In the genomic region with DNA sequence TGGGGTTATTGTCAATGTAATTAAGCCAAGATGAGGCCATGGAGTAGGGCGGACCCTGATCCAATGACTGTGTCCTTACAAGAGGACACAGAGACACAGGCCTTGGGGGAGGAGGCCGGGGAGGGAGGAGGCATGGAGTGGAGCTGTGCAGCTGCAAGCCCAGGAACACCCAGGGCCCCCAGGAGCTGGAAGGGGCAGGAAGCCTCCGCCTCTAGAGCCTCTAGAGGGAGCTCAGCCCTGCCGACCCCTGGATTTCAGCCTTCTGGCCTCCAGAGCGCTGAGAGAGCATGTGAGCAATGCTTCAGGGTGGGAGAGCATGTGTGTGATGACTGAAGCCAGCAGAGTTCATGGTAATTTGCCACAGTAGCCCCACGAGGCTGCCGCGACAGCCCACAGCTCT, we compare ENCODE assay signal across 24 cellular contexts.
DNase-seq lines count a peak whose midpoint lies in the region; ATAC-seq, FAIRE-seq and TF ChIP-seq lines count a peak whose summit lies in the region.
"Had no signal": no experiment of that assay in that cellular context is flagged by ENCODE, and none has a peak within 500 bp of the region (broad histone marks: within the 10 kb centered on the region; RNA-seq: fewer than 3 reads in every experiment).

No MANE protein-coding gene starts in this region.

- H3K9ac ChIP-seq in HepG2 (ENCODE audit: insufficient read depth, low read depth, low read length) (no peak overlapping the region), H1 (replicated peaks in 1 of 4; ENCODE audit: extremely low read depth in 1 of 4, low read depth in 3 of 4, low read length in 3 of 4) (no peak overlapping the region)

- CTCF ChIA-PET in HepG2 (lab: Yijun Ruan, JAX; ENCODE audit: low intra/inter-chr PET ratio, low total read pairs) (no interaction called here), H1 (lab: Charles Lee; ENCODE audit: partially characterized antibody) (interaction anchor here (0.6 to 1.9 kb wide), 22 partner anchors 8 to 615 kb away, joined by 3 to 8 read pairs (median 3); no protein-coding TSS in a partner anchor)

- TF ChIP-seq EP300 in HepG2 (IDR thresholded peaks at IDR 0.05; ENCODE audit: low read depth in 2 of 2, low read length in 2 of 2) (no peak), HepG2 (CRISPR knock-in tag; IDR thresholded peaks at IDR 0.05; ENCODE audit: borderline replicate concordance) (no peak), H1 (IDR thresholded peaks at IDR 0.05; ENCODE audit: borderline replicate concordance in 1 of 2, low read depth in 2 of 2, low read length in 2 of 2) (no peak)

- H4K20me1 ChIP-seq in HepG2 (ENCODE audit: insufficient read depth, low read length) (no peaks in the 10 kb centered on the region), H1 (replicated peaks in 1 of 2; ENCODE audit: control insufficient read depth in 1 of 2, insufficient read depth in 2 of 2, low read length in 2 of 2) (no peaks in the 10 kb centered on the region)

- H3K36me3 ChIP-seq in HepG2 (replicated peaks in 1 of 2; ENCODE audit: control insufficient read depth in 1 of 2, insufficient read depth in 2 of 2, low read length in 2 of 2) (no peaks in the 10 kb centered on the region), right lobe of liver (no peaks in the 10 kb centered on the region), H1 (ENCODE audit: control insufficient read depth in 2 of 4, insufficient read depth in 4 of 4, low read length in 3 of 4) (no peaks in the 10 kb centered on the region)
- H3K36me3 ChIP-seq: SJCRH30, vagina had no signal

- peak overlapping the region; percentile 35; the same call in 1 of the 2 replicates for H2BK5ac ChIP-seq in H1 (ENCODE audit: low read depth, low read length)

- H2BK120ac ChIP-seq in H1 (replicated peaks; ENCODE audit: low read depth, low read length), result no peak overlapping the region

- no peaks in the 10 kb centered on the region for H3K9me3 ChIP-seq in HepG2 (ENCODE audit: low read length)
- no peaks in the 10 kb centered on the region for H3K9me3 ChIP-seq in right lobe of liver
- no peaks in the 10 kb centered on the region for H3K9me3 ChIP-seq in H1 (ENCODE audit: insufficient read depth in 2 of 2, low read depth in 1 of 2, low read length in 1 of 2)
- H3K9me3 ChIP-seq: A549, SJCRH30, vagina had no signal

- 79% methylated on average over 3 of the region's 8 CpGs for WGBS in HepG2 (ENCODE audit: low lambda C conversion rate)
- WGBS in right lobe of liver (ENCODE audit: insufficient coverage, low coverage, low lambda C conversion rate, missing lambda C conversion rate), result 100% methylated on average over 1 of the region's 8 CpGs
- 70% methylated on average over 8 of the region's 8 CpGs; no CpG with 5 or more reads in 1 of the 2 experiments for WGBS in H1 (ENCODE audit: extremely low coverage in 1 of 2, insufficient coverage in 1 of 2, insufficient read length in 1 of 2, insufficient replicate concordance in 2 of 2, low coverage in 1 of 2, low lambda C conversion rate in 2 of 2, missing lambda C conversion rate in 1 of 2), 2 experiments

- H3K79me1 ChIP-seq in H1 (ENCODE audit: low read depth, low read length), result no peaks in the 10 kb centered on the region

- DNase-seq in HepG2 (ENCODE audit: low spot score) (peak; percentile 8), right lobe of liver (no peak), H1 (ENCODE audit: low read depth in 1 of 2, low spot score in 2 of 2) (no peak), iPS-NIHi7 (ENCODE audit: extremely low spot score) (peak; percentile 47), endothelial cell (ENCODE audit: low spot score) (no peak), C1 segment of cervical spinal cord (lab: John Stamatoyannopoulos, UW) (no peak), NCI-H146 treated with DMSO at 0.1 percent for 48 hours (lab: John Stamatoyannopoulos, UW; ENCODE audit: unreplicated experiment) (no peak)
- DNase-seq: activated CD4-positive, alpha-beta memory T cell treated with anti-CD3 and anti-CD28 coated beads for 36 hours; activated naive CD4-positive, alpha-beta T cell treated with Interleukin-2 at 50 U/mL for 16 hours; amygdala; effector CD8-positive, alpha-beta T cell; Karpas-422; midbrain; NCI-H2107; NCI-H526; stimulated activated CD4-positive, alpha-beta T cell treated with anti-CD3 and anti-CD28 coated beads, Interleukin-12 subunit alpha, Interleukin-12 subunit beta, amount 100 ng/mL, for 4 hours; substantia nigra had no signal

- H3K4me1 Mint-ChIP-seq in endothelial cell (ENCODE audit: unreplicated experiment), result peaks cover 4% of the 10 kb centered on the region
- H3K4me1 Mint-ChIP-seq: nephron had no signal

- no peak overlapping the region for H3K14ac ChIP-seq in H1 (ENCODE audit: insufficient read length)

- peaks cover 8% of the 10 kb centered on the region for H3K4me1 ChIP-seq in HepG2 (ENCODE audit: insufficient read depth, low read length)
- no peaks in the 10 kb centered on the region for H3K4me1 ChIP-seq in right lobe of liver
- H3K4me1 ChIP-seq in H1 (replicated peaks in 1 of 4; ENCODE audit: control insufficient read depth in 3 of 4, insufficient read depth in 4 of 4, low read length in 3 of 4), result peaks cover 0 to 5% (median 1%) of the 10 kb centered on the region in 4 experiments; a peak in 4 of 7 replicates
- H3K4me1 ChIP-seq: A549, vagina had no signal

- H2BK20ac ChIP-seq in H1 (ENCODE audit: low read length), result peak overlapping the region; percentile 32; the same call in 1 of the 2 replicates

- H2BK12ac ChIP-seq in H1 (ENCODE audit: low read depth, low read length), result 0 out of 2 replicates have a peak overlapping the region, but pooled peaks have one; percentile 68

- no peak overlapping the region for H3K4ac ChIP-seq in H1 (replicated peaks; ENCODE audit: insufficient read length, low read depth, low read length)

- H3K79me2 ChIP-seq in HepG2 (ENCODE audit: insufficient read depth, low read length) (no peaks in the 10 kb centered on the region), H1 (ENCODE audit: control insufficient read depth in 1 of 2, insufficient read depth in 2 of 2, low read length in 2 of 2) (no peaks in the 10 kb centered on the region)

- H3K4me2 ChIP-seq in HepG2 (ENCODE audit: low read depth, low read length) (no peak overlapping the region), H1 (ENCODE audit: insufficient read depth in 1 of 2, low read depth in 2 of 2, low read length in 2 of 2) (no peak overlapping the region)
- H3K4me2 ChIP-seq: A549 had no signal

- peak overlapping the region; percentile 46 for H4K91ac ChIP-seq in H1 (replicated peaks; ENCODE audit: insufficient read length, low read length)

- H3K18ac ChIP-seq in H1 (ENCODE audit: extremely low read depth, low read length), result no peak overlapping the region

- no peak overlapping the region for H3K27ac Mint-ChIP-seq in endothelial cell (ENCODE audit: unreplicated experiment)
- H3K27ac Mint-ChIP-seq: activated CD4-positive, alpha-beta memory T cell treated with anti-CD3 and anti-CD28 coated beads for 36 hours; nephron had no signal

- TF ChIP-seq CTCF in HepG2 (CRISPR knock-in tag; IDR thresholded peaks at IDR 0.05), result no peak
- no peak for TF ChIP-seq CTCF in right lobe of liver (IDR thresholded peaks at IDR 0.05)
- peak in 2 of 3 experiments; percentile 42 to 47; a peak in 2 of 4 replicates for TF ChIP-seq CTCF in H1 (IDR thresholded peaks at IDR 0.05; ENCODE audit: control extremely low read depth in 1 of 3, insufficient read depth in 1 of 3, low read depth in 1 of 3, low read length in 3 of 3)
- TF ChIP-seq CTCF in endothelial cell (IDR thresholded peaks at IDR 0.05; ENCODE audit: unreplicated experiment), result no peak

- no peak overlapping the region for H3K23ac ChIP-seq in H1 (ENCODE audit: insufficient read length)

- peaks cover 9% of the 10 kb centered on the region for H3K27me3 Mint-ChIP-seq in endothelial cell (ENCODE audit: unreplicated experiment)
- H3K27me3 Mint-ChIP-seq: activated CD4-positive, alpha-beta memory T cell treated with anti-CD3 and anti-CD28 coated beads for 36 hours had no signal

- no peaks in the 10 kb centered on the region for H3K27me3 ChIP-seq in HepG2 (ENCODE audit: control insufficient read depth in 1 of 2, insufficient read depth in 2 of 2, low read length in 2 of 2)
- no peaks in the 10 kb centered on the region for H3K27me3 ChIP-seq in right lobe of liver
- H3K27me3 ChIP-seq in H1 (replicated peaks in 1 of 4; ENCODE audit: control insufficient read depth in 3 of 4, extremely low read depth in 1 of 4, insufficient read depth in 3 of 4, low read length in 3 of 4), result no peaks in the 10 kb centered on the region
- H3K27me3 ChIP-seq: SJCRH30, vagina had no signal

- H3K4me3 ChIP-seq in HepG2 (replicated peaks in 1 of 3; ENCODE audit: insufficient read depth in 1 of 3, low read depth in 2 of 3, low read length in 3 of 3) (no peak overlapping the region), right lobe of liver (no peak overlapping the region), H1 (ENCODE audit: extremely low read depth in 1 of 4, insufficient read depth in 2 of 4, low read depth in 3 of 4, low read length in 4 of 4) (no peak overlapping the region)
- H3K4me3 ChIP-seq: A549, GM12878, SJCRH30, vagina had no signal

- FAIRE-seq in HepG2 (lab: Jason Lieb, UNC) (no peak), H1 (lab: Jason Lieb, UNC) (no peak)
- FAIRE-seq: A549, GM12878 had no signal

- BruUV-seq in HepG2 (replicated peaks; lab: Mats Ljungman, UMichigan), result no TSS peak

- intact Hi-C loops in HepG2 (cut with micrococcal nuclease; ENCODE audit: unreplicated experiment) (no loop called here), right lobe of liver (cut with DNase I) (no loop called here)

- POLR2A ChIA-PET in HepG2 (lab: Yijun Ruan, JAX) (no interaction called here), H1 (lab: Charles Lee; ENCODE audit: partially characterized antibody) (interaction anchor here (1.0 kb wide), 1 partner anchor 14 kb away, joined by 3 read pairs; no protein-coding TSS in a partner anchor)

- H3K4me3 Mint-ChIP-seq in endothelial cell (ENCODE audit: unreplicated experiment), result no peak overlapping the region
- H3K4me3 Mint-ChIP-seq: activated CD4-positive, alpha-beta memory T cell treated with anti-CD3 and anti-CD28 coated beads for 36 hours; nephron had no signal

- no peak for TF ChIP-seq RAD21 in HepG2 (CRISPR knock-in tag; IDR thresholded peaks at IDR 0.05)
- TF ChIP-seq RAD21 in H1 (IDR thresholded peaks at IDR 0.05 in 1 of 2, conservative IDR thresholded peaks at IDR 0.05 in 1 of 2; ENCODE audit: low read depth in 2 of 2, low read length in 2 of 2), result peak; percentile 15 to 43; a peak in 2 of 4 replicates

- H2AFZ ChIP-seq in HepG2 (ENCODE audit: low read length), result no peak overlapping the region
- 0 out of 2 replicates have a peak overlapping the region, but pooled peaks have one; percentile 32 for H2AFZ ChIP-seq in H1 (ENCODE audit: low read length)

- no peak overlapping the region for H2BK15ac ChIP-seq in H1 (ENCODE audit: low read length)

- H3K9me3 Mint-ChIP-seq in endothelial cell (ENCODE audit: unreplicated experiment), result no peaks in the 10 kb centered on the region
- H3K9me3 Mint-ChIP-seq: activated CD4-positive, alpha-beta memory T cell treated with anti-CD3 and anti-CD28 coated beads for 36 hours; nephron had no signal

- no peak for TF ChIP-seq POLR2A in HepG2 (IDR thresholded peaks at IDR 0.05; ENCODE audit: insufficient read depth in 1 of 2, low read depth in 2 of 2, low read length in 2 of 2)
- TF ChIP-seq POLR2A in right lobe of liver (IDR thresholded peaks at IDR 0.05), result no peak
- no peak for TF ChIP-seq POLR2A in H1 (IDR thresholded peaks at IDR 0.05; ENCODE audit: control extremely low read depth in 1 of 2, low read depth in 2 of 2, low read length in 2 of 2)

- H4K5ac ChIP-seq in H1 (ENCODE audit: insufficient read length, low read depth, low read length), result no peak overlapping the region

- no peaks in the 10 kb centered on the region for H3K23me2 ChIP-seq in H1 (ENCODE audit: low read depth, low read length)

- no peak overlapping the region for H3K56ac ChIP-seq in H1 (replicated peaks; ENCODE audit: insufficient read length, low read depth, low read length)

- H3K27ac ChIP-seq in HepG2 (ENCODE audit: extremely low read length, insufficient read depth, low read length), result no peak overlapping the region
- no peak overlapping the region for H3K27ac ChIP-seq in right lobe of liver
- no peak overlapping the region for H3K27ac ChIP-seq in H1 (ENCODE audit: low read depth, low read length)
- H3K27ac ChIP-seq: C4-2B, SJCRH30, vagina had no signal

- ATAC-seq in HepG2 (peak; percentile 35), right lobe of liver (no peak), GM19324 (IDR thresholded peaks at IDR 0.05; ENCODE audit: low FRiP score, unreplicated experiment) (no peak)
- ATAC-seq: GM12878 had no signal

- no peaks in the 10 kb centered on the region for H3K36me3 Mint-ChIP-seq in endothelial cell (ENCODE audit: low read depth, unreplicated experiment)
- H3K36me3 Mint-ChIP-seq: activated CD4-positive, alpha-beta memory T cell treated with anti-CD3 and anti-CD28 coated beads for 36 hours had no signal

- 0 out of 2 replicates have a peak overlapping the region, but pooled peaks have one; percentile 28 for H2AK5ac ChIP-seq in H1 (ENCODE audit: low read depth, low read length)

- H4K8ac ChIP-seq in H1 (ENCODE audit: extremely low read depth, insufficient read depth, low read length), result no peak overlapping the region; the same call in 1 of the 2 replicates

- in situ Hi-C loops in HepG2 (cut with HindIII; ENCODE audit: extremely low pct_ligation_motif_present, low pct_unique_long_range_greater_than_20kb), result no loop called here

Comparison
In these comparisons a context has a peak if more than half of its experiments do, and no peak if none do; other contexts are left out.
1. DNase-seq: peak in HepG2 (single experiment) and iPS-NIHi7 (single experiment); none in right lobe of liver (0 of 3), H1 (0 of 2), endothelial cell (single experiment), C1 segment of cervical spinal cord (0 of 14) and NCI-H146 treated with DMSO at 0.1 percent for 48 hours (single experiment).
2. CTCF ChIP-seq: peak in H1 (2 of 3); none in HepG2 (single experiment), right lobe of liver (0 of 4) and endothelial cell (single experiment).